In genomic region chr20:49983123-49983847, GRCh38 we compare ENCODE assay signal across 1 cellular context.
TF ChIP-seq lines count a peak whose summit lies in the region.

No MANE protein-coding gene starts in this region.

TF ChIP-seq in A549, 52 proteins besides CTCF, POLR2A, EP300 and RAD21 (continued from another document):
- TF ChIP-seq PHF8 (IDR thresholded peaks at IDR 0.05; ENCODE audit: borderline replicate concordance, low read depth) (peak; percentile 96), TFCP2L1 (CRISPR knock-in tag; IDR thresholded peaks at IDR 0.05) (no peak; the same call in 1 of the 2 replicates), POLR2AphosphoS2 (conservative IDR thresholded peaks at IDR 0.05; ENCODE audit: low read length) (no peak), MAX (IDR thresholded peaks at IDR 0.05) (no peak), NR3C1 (IDR thresholded peaks at IDR 0.05) (no peak)
